Comparison of ENCODE assay signal across 23 cellular contexts in the genomic region with DNA sequence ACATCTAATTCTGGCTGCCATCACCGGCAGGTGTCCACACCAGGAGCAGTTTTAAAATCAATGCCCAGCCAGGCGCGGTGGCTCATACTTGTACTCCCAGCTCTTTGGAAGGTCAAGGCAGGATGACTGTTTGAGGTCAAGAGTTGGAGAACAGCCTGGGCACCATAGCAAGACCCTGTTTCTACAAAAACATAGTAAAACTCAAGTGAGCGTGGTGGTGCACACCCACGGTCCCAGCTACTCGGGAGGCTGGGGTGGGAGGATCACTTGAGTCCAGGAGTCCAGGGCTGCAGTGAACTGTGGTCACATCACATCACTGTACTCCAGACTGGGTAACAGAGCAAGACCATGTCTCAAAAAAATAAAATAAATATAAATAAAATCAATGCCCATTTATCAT.
DNase-seq lines count a peak whose midpoint lies in the region; ATAC-seq, FAIRE-seq and TF ChIP-seq lines count a peak whose summit lies in the region.
"Had no signal": no experiment of that assay in that cellular context is flagged by ENCODE, and none has a peak within 500 bp of the region (broad histone marks: within the 10 kb centered on the region; RNA-seq: fewer than 3 reads in every experiment).

No MANE protein-coding gene starts in this region.

- H3K4me2 ChIP-seq in PC-9 (no peak overlapping the region), H1 (ENCODE audit: insufficient read depth in 1 of 2, low read depth in 2 of 2, low read length in 2 of 2) (no peak overlapping the region)
- H3K4me2 ChIP-seq: GM23338, KMS-11 had no signal

- H3K36me3 ChIP-seq in PC-9 (ENCODE audit: low read depth) = peaks cover 30% of the 10 kb centered on the region
- H3K36me3 ChIP-seq in H1 (ENCODE audit: control insufficient read depth in 2 of 4, insufficient read depth in 4 of 4, low read length in 3 of 4) = no peaks in the 10 kb centered on the region
- H3K36me3 ChIP-seq: upper lobe of right lung had no signal

- H3K18ac ChIP-seq in H1 (ENCODE audit: extremely low read depth, low read length) = 0 out of 2 replicates have a peak overlapping the region, but pooled peaks have one; percentile 20

- no peak overlapping the region for H4K8ac ChIP-seq in H1 (ENCODE audit: extremely low read depth, insufficient read depth, low read length)

- no peak for DNase-seq in T-helper 2 cell treated with Interferon-gamma antibody and Interleukin-4, amounts not matched to agents 5 μg/mL and 100 μg/mL, for 36 hours (ENCODE audit: low spot score)
- DNase-seq in T-helper 2 cell = no peak
- no peak for DNase-seq in PC-9
- no peak for DNase-seq in H1 (ENCODE audit: low read depth in 1 of 2, low spot score in 2 of 2)
- no peak for DNase-seq in stimulated activated effector memory CD8-positive, alpha-beta T cell treated with anti-CD3 and anti-CD28 coated beads, Interleukin-12 subunit alpha, Interleukin-12 subunit beta, amount 100 ng/mL, for 72 hours (ENCODE audit: low spot score in 2 of 2)
- DNase-seq in NOMO-1 (lab: John Stamatoyannopoulos, UW; ENCODE audit: unreplicated experiment in 2 of 2) = no peak
- DNase-seq in NOMO-1 treated with DMSO at 0.1 percent for 48 hours (lab: John Stamatoyannopoulos, UW; ENCODE audit: unreplicated experiment) = no peak
- DNase-seq: 8988T; activated CD4-positive, alpha-beta T cell treated with anti-CD3 and anti-CD28 coated beads, Interleukin-2, amount 10 ng/mL, durations not matched to agents 7 days and 5 days; activated naive CD4-positive, alpha-beta T cell treated with anti-CD3 and anti-CD28 coated beads for 36 hours; AML-193; endodermal cell; MV-4-11; NCI-H1694; OCI-M1; SHP77; small intestine; stimulated activated CD4-positive, alpha-beta T cell treated with anti-CD3 and anti-CD28 coated beads, Interleukin-2, amount 100 ng/mL, for 48 hours; SW 1271; upper lobe of right lung had no signal

- intact Hi-C loops in PC-9 (cut with micrococcal nuclease; ENCODE audit: unreplicated experiment) = no loop called here

- H3K9me2 ChIP-seq in PC-9 (ENCODE audit: insufficient read depth) = no peaks in the 10 kb centered on the region

- H2AFZ ChIP-seq in PC-9 = no peak overlapping the region
- H2AFZ ChIP-seq in H1 (ENCODE audit: low read length) = no peak overlapping the region
- H2AFZ ChIP-seq: GM23338 had no signal

- no peak for TF ChIP-seq RAD21 in H1 (IDR thresholded peaks at IDR 0.05 in 1 of 2, conservative IDR thresholded peaks at IDR 0.05 in 1 of 2; ENCODE audit: low read depth in 2 of 2, low read length in 2 of 2)

- TF ChIP-seq CTCF in PC-9 (conservative IDR thresholded peaks at IDR 0.05) (no peak), H1 (IDR thresholded peaks at IDR 0.05; ENCODE audit: control extremely low read depth in 1 of 3, insufficient read depth in 1 of 3, low read depth in 1 of 3, low read length in 3 of 3) (no peak)

- peak overlapping the region; percentile 83 for H3K27ac Mint-ChIP-seq in T-helper 2 cell treated with Interferon-gamma antibody and Interleukin-4, amounts not matched to agents 5 μg/mL and 100 μg/mL, for 36 hours
- H3K27ac Mint-ChIP-seq in stimulated activated effector memory CD8-positive, alpha-beta T cell treated with anti-CD3 and anti-CD28 coated beads, Interleukin-12 subunit alpha, Interleukin-12 subunit beta, amount 100 ng/mL, for 72 hours = peak overlapping the region; percentile 63
- H3K27ac Mint-ChIP-seq: activated naive CD4-positive, alpha-beta T cell treated with anti-CD3 and anti-CD28 coated beads for 36 hours had no signal

- H3K23me2 ChIP-seq in H1 (ENCODE audit: low read depth, low read length) = no peaks in the 10 kb centered on the region; the same call in 1 of the 2 replicates

- no peak for TF ChIP-seq EP300 in H1 (IDR thresholded peaks at IDR 0.05; ENCODE audit: borderline replicate concordance in 1 of 2, low read depth in 2 of 2, low read length in 2 of 2)

- H2BK120ac ChIP-seq in H1 (replicated peaks; ENCODE audit: low read depth, low read length) = no peak overlapping the region

- H3K79me2 ChIP-seq in PC-9 (ENCODE audit: low read depth) = peaks cover 94% of the 10 kb centered on the region
- peaks cover 0 to 22% of the 10 kb centered on the region in 2 experiments; a peak in 3 of 4 replicates for H3K79me2 ChIP-seq in H1 (ENCODE audit: control insufficient read depth in 1 of 2, insufficient read depth in 2 of 2, low read length in 2 of 2)

- peak overlapping the region; percentile 95; the same call in 1 of the 2 replicates for H3K27ac ChIP-seq in PC-9
- no peak overlapping the region for H3K27ac ChIP-seq in H1 (ENCODE audit: low read depth, low read length)
- H3K27ac ChIP-seq: KMS-11, upper lobe of right lung had no signal

- H3K4me3 ChIP-seq in PC-9 (no peak overlapping the region), H1 (ENCODE audit: extremely low read depth in 1 of 4, insufficient read depth in 2 of 4, low read depth in 3 of 4, low read length in 4 of 4) (no peak overlapping the region)
- H3K4me3 ChIP-seq: GM23338, upper lobe of right lung had no signal

- no peak for TF ChIP-seq POLR2A in H1 (IDR thresholded peaks at IDR 0.05; ENCODE audit: control extremely low read depth in 1 of 2, low read depth in 2 of 2, low read length in 2 of 2)

- no peak overlapping the region for H2BK15ac ChIP-seq in H1 (ENCODE audit: low read length)

- H4K91ac ChIP-seq in H1 (replicated peaks; ENCODE audit: insufficient read length, low read length) = no peak overlapping the region

- H2AK5ac ChIP-seq in H1 (ENCODE audit: low read depth, low read length) = no peak overlapping the region

- no peak overlapping the region for H3K14ac ChIP-seq in H1 (ENCODE audit: insufficient read length)

- H4K20me1 ChIP-seq in PC-9 (ENCODE audit: insufficient read depth) = no peaks in the 10 kb centered on the region
- no peaks in the 10 kb centered on the region for H4K20me1 ChIP-seq in H1 (replicated peaks in 1 of 2; ENCODE audit: control insufficient read depth in 1 of 2, insufficient read depth in 2 of 2, low read length in 2 of 2)

- no peak overlapping the region for H4K5ac ChIP-seq in H1 (ENCODE audit: insufficient read length, low read depth, low read length)

- no peaks in the 10 kb centered on the region for H3K9me3 ChIP-seq in PC-9 (ENCODE audit: insufficient read depth, low read depth)
- no peaks in the 10 kb centered on the region for H3K9me3 ChIP-seq in H1 (ENCODE audit: insufficient read depth in 2 of 2, low read depth in 1 of 2, low read length in 1 of 2)
- H3K9me3 ChIP-seq: upper lobe of right lung had no signal

- ATAC-seq in stimulated activated effector memory CD8-positive, alpha-beta T cell treated with anti-CD3 and anti-CD28 coated beads, Interleukin-12 subunit alpha, Interleukin-12 subunit beta, amount 100 ng/mL, for 72 hours = no peak
- no peak for ATAC-seq in GM19463 (IDR thresholded peaks at IDR 0.05; ENCODE audit: unreplicated experiment)
- ATAC-seq: GM23338, upper lobe of right lung had no signal

- no peak overlapping the region for H2BK12ac ChIP-seq in H1 (ENCODE audit: low read depth, low read length)

- CTCF ChIA-PET in PC-9 (lab: Charles Lee) (no interaction called here), H1 (lab: Charles Lee; ENCODE audit: partially characterized antibody) (interaction anchor here (0.6 kb wide), 2 partner anchors 23 to 1431 kb away, joined by 3 read pairs; no protein-coding TSS in a partner anchor)

- H3K27me3 ChIP-seq in PC-9 (ENCODE audit: insufficient read depth, low read depth) = no peaks in the 10 kb centered on the region
- H3K27me3 ChIP-seq in H1 (replicated peaks in 1 of 4; ENCODE audit: control insufficient read depth in 3 of 4, extremely low read depth in 1 of 4, insufficient read depth in 3 of 4, low read length in 3 of 4) = no peaks in the 10 kb centered on the region
- H3K27me3 ChIP-seq: upper lobe of right lung had no signal

- no peak for FAIRE-seq in H1 (lab: Jason Lieb, UNC)
- FAIRE-seq: small intestine had no signal

- H3K4me1 ChIP-seq in PC-9 (replicated peaks; ENCODE audit: insufficient read depth) (peaks cover 69% of the 10 kb centered on the region), H1 (replicated peaks in 1 of 4; ENCODE audit: control insufficient read depth in 3 of 4, insufficient read depth in 4 of 4, low read length in 3 of 4) (peaks cover 2 to 17% (median 10%) of the 10 kb centered on the region in 4 experiments; a peak in 6 of 7 replicates)

- no peak overlapping the region for H3K56ac ChIP-seq in H1 (replicated peaks; ENCODE audit: insufficient read length, low read depth, low read length)

- no peaks in the 10 kb centered on the region for H3K9me3 Mint-ChIP-seq in T-helper 2 cell treated with Interferon-gamma antibody and Interleukin-4, amounts not matched to agents 5 μg/mL and 100 μg/mL, for 36 hours
- H3K9me3 Mint-ChIP-seq in stimulated activated effector memory CD8-positive, alpha-beta T cell treated with anti-CD3 and anti-CD28 coated beads, Interleukin-12 subunit alpha, Interleukin-12 subunit beta, amount 100 ng/mL, for 72 hours = no peaks in the 10 kb centered on the region
- H3K9me3 Mint-ChIP-seq: activated CD4-positive, alpha-beta T cell treated with anti-CD3 and anti-CD28 coated beads, Interleukin-2, amount 10 ng/mL, durations not matched to agents 7 days and 5 days; activated naive CD4-positive, alpha-beta T cell treated with anti-CD3 and anti-CD28 coated beads for 36 hours; endodermal cell; GM23338 had no signal

- no peak overlapping the region for H3K4ac ChIP-seq in H1 (replicated peaks; ENCODE audit: insufficient read length, low read depth, low read length)

- no peak overlapping the region for H2BK5ac ChIP-seq in H1 (ENCODE audit: low read depth, low read length)

- BruUV-seq in PC-9 (replicated peaks; lab: Mats Ljungman, UMichigan) = no TSS peak

- H3K79me1 ChIP-seq in H1 (ENCODE audit: low read depth, low read length) = peaks cover 4% of the 10 kb centered on the region; the same call in 1 of the 2 replicates

- H3K9ac ChIP-seq in H1 (replicated peaks in 1 of 4; ENCODE audit: extremely low read depth in 1 of 4, low read depth in 3 of 4, low read length in 3 of 4) = no peak overlapping the region
- H3K9ac ChIP-seq: KMS-11 had no signal

- H3K36me3 Mint-ChIP-seq in T-helper 2 cell treated with Interferon-gamma antibody and Interleukin-4, amounts not matched to agents 5 μg/mL and 100 μg/mL, for 36 hours (ENCODE audit: low read depth) = peaks cover 65% of the 10 kb centered on the region
- H3K36me3 Mint-ChIP-seq in stimulated activated effector memory CD8-positive, alpha-beta T cell treated with anti-CD3 and anti-CD28 coated beads, Interleukin-12 subunit alpha, Interleukin-12 subunit beta, amount 100 ng/mL, for 72 hours = peaks cover 77% of the 10 kb centered on the region

- no peaks in the 10 kb centered on the region for H3K27me3 Mint-ChIP-seq in T-helper 2 cell treated with Interferon-gamma antibody and Interleukin-4, amounts not matched to agents 5 μg/mL and 100 μg/mL, for 36 hours (ENCODE audit: low read depth)
- H3K27me3 Mint-ChIP-seq: activated CD4-positive, alpha-beta T cell treated with anti-CD3 and anti-CD28 coated beads, Interleukin-2, amount 10 ng/mL, durations not matched to agents 7 days and 5 days had no signal

- H3F3A ChIP-seq in PC-9 (ENCODE audit: insufficient read depth, low read depth) = peaks cover 79% of the 10 kb centered on the region

- POLR2A ChIA-PET in PC-9 (lab: Charles Lee; ENCODE audit: unreplicated experiment) = no interaction called here
- POLR2A ChIA-PET in H1 (lab: Charles Lee; ENCODE audit: partially characterized antibody) = interaction anchor here (0.7 kb wide), 1 partner anchor 14 kb away, joined by 3 read pairs; no protein-coding TSS in a partner anchor

- WGBS in H1 (ENCODE audit: extremely low coverage in 1 of 2, insufficient coverage in 1 of 2, insufficient read length in 1 of 2, insufficient replicate concordance in 2 of 2, low coverage in 1 of 2, low lambda C conversion rate in 2 of 2, missing lambda C conversion rate in 1 of 2), 2 experiments = 94% methylated on average over 6 of the region's 6 CpGs; no CpG with 5 or more reads in 1 of the 2 experiments

- H3K4me3 Mint-ChIP-seq in T-helper 2 cell treated with Interferon-gamma antibody and Interleukin-4, amounts not matched to agents 5 μg/mL and 100 μg/mL, for 36 hours = no peak overlapping the region
- H3K4me3 Mint-ChIP-seq in stimulated activated effector memory CD8-positive, alpha-beta T cell treated with anti-CD3 and anti-CD28 coated beads, Interleukin-12 subunit alpha, Interleukin-12 subunit beta, amount 100 ng/mL, for 72 hours = no peak overlapping the region
- H3K4me3 Mint-ChIP-seq: activated CD4-positive, alpha-beta T cell treated with anti-CD3 and anti-CD28 coated beads, Interleukin-2, amount 10 ng/mL, durations not matched to agents 7 days and 5 days; activated naive CD4-positive, alpha-beta T cell treated with anti-CD3 and anti-CD28 coated beads for 36 hours; endodermal cell; GM23338 had no signal

- H3K23ac ChIP-seq in H1 (ENCODE audit: insufficient read length) = no peak overlapping the region

- H3K4me1 Mint-ChIP-seq in T-helper 2 cell treated with Interferon-gamma antibody and Interleukin-4, amounts not matched to agents 5 μg/mL and 100 μg/mL, for 36 hours (ENCODE audit: low read depth) = peaks cover 57% of the 10 kb centered on the region
- peaks cover 56% of the 10 kb centered on the region for H3K4me1 Mint-ChIP-seq in stimulated activated effector memory CD8-positive, alpha-beta T cell treated with anti-CD3 and anti-CD28 coated beads, Interleukin-12 subunit alpha, Interleukin-12 subunit beta, amount 100 ng/mL, for 72 hours

- H2BK20ac ChIP-seq in H1 (ENCODE audit: low read length) = no peak overlapping the region
